Comparison of ENCODE assay signal across 8 cellular contexts in the genomic region with DNA sequence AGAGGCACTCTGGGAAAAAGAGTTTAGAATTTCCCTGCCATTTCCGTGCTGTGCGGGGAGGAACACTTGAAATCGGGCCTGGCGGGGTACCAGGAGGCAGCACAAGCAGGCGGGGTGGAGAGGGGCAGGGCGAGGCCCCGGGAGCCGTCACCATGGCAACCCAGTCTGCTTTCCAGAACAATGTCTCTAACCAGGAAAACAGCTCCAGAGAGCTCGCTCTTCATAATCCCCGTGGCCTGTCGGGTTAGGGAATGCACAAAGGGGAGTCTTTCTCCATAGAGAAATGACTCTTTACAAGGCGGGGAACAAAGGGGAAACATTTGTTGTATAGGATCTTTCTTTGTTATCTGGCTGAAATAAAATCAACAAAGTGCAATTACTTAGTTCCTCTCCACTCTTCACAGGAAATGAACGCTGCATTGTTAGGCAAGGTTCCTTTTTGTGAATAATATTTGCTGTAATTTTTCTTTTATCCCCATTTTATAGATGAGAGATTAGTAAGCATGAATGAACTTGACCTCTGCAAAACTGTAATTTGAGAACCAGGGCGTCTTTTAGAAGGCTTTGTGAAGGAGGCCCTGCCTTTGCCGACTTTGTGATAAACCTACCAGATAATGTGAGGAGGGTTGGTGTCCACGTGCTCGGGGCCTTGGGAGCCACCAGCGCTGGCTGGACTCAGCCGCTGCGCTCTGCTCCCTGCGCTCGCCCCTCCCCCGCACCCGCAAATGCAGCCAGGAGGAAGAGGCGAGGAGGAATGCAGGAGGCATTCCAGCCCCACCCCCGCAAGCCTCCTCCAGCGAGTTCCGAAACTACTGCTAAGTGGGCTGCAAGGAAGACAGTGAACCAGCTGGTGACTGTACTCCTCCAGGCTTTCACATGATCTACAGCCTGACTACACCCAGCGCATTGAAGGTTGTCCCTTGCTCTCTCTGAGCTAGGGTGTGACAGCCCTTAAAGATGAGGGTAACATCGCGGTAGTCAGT.
A peak's percentile ranks its signal among the peaks of the same experiment; 100 is the strongest.
DNase-seq lines count a peak whose midpoint lies in the region; ATAC-seq and TF ChIP-seq lines count a peak whose summit lies in the region.

No MANE protein-coding gene starts in this region.

- no peaks in the 10 kb centered on the region for H3K27me3 ChIP-seq in right cardiac atrium (ENCODE audit: control insufficient read depth, insufficient read depth)
- H3K27me3 ChIP-seq in parathyroid adenoma (ENCODE audit: control insufficient read depth, insufficient read depth, low read length): no peaks in the 10 kb centered on the region

- H3K4me1 ChIP-seq in right cardiac atrium (ENCODE audit: control insufficient read depth, insufficient read depth, low read length): peaks cover 9% of the 10 kb centered on the region
- H3K4me1 ChIP-seq in parathyroid adenoma: peaks cover 55% of the 10 kb centered on the region

- H3K9me3 ChIP-seq in right cardiac atrium (ENCODE audit: control insufficient read depth, low read length): no peaks in the 10 kb centered on the region
- H3K9me3 ChIP-seq in parathyroid adenoma (ENCODE audit: control insufficient read depth, low read length): no peaks in the 10 kb centered on the region

- intact Hi-C loops in right cardiac atrium (cut with DNase I): loop anchor here in 2 of 4 donors (2.0 to 10.0 kb wide), 2 partner anchors 94 to 104 kb away; a partner anchor contains a TSS

- no peaks in the 10 kb centered on the region for H3K36me3 ChIP-seq in parathyroid adenoma (ENCODE audit: control insufficient read depth, insufficient read depth, low read length)

- peak overlapping the region; percentile 85 for H3K27ac ChIP-seq in right cardiac atrium (ENCODE audit: low read length)
- H3K27ac ChIP-seq in parathyroid adenoma: peak overlapping the region; percentile 93

- no peak for TF ChIP-seq POLR2A in NB4 (IDR thresholded peaks at IDR 0.05; ENCODE audit: extremely low read depth, insufficient read length)

- WGBS in right cardiac atrium: 14% methylated on average over 31 of the region's 31 CpGs

- peak overlapping the region; percentile 51 for H3K4me2 ChIP-seq in parathyroid adenoma (ENCODE audit: low read length)

- no peak overlapping the region for H3K4me3 ChIP-seq in NB4 (ENCODE audit: low read depth, low read length)
- no peak overlapping the region for H3K4me3 ChIP-seq in right cardiac atrium (ENCODE audit: low read length)
- H3K4me3 ChIP-seq in parathyroid adenoma (ENCODE audit: low read depth, low read length): peak overlapping the region; percentile 23

- ATAC-seq in right cardiac atrium (peak; percentile 83 to 84), HG02852 (IDR thresholded peaks at IDR 0.05; ENCODE audit: unreplicated experiment) (no peak), GM21786 (IDR thresholded peaks at IDR 0.05; ENCODE audit: unreplicated experiment) (no peak)

- DNase-seq in CD1c-positive myeloid dendritic cell (ENCODE audit: extremely low spot score) (peak; percentile 68), NB4 (ENCODE audit: low read depth) (peak; percentile 53), anterior cingulate cortex (lab: John Stamatoyannopoulos, UW) (peak; percentile 11 to 84 (median 70)), right cardiac atrium (peak; percentile 97 to 98 (median 97)), NCI-H1930 (lab: John Stamatoyannopoulos, UW) (no peak)

- H2AFZ ChIP-seq in parathyroid adenoma: peak overlapping the region; percentile 68

- no peaks in the 10 kb centered on the region for H3K79me2 ChIP-seq in parathyroid adenoma

- TF ChIP-seq CTCF in NB4 (IDR thresholded peaks at IDR 0.05; ENCODE audit: low read depth, low read length): no peak
- no peak for TF ChIP-seq CTCF in parathyroid adenoma (IDR thresholded peaks at IDR 0.05)

- H3K9ac ChIP-seq in parathyroid adenoma: no peak overlapping the region

Comparison
In these comparisons a context has a peak if more than half of its experiments do, and no peak if none do; other contexts are left out.
1. DNase-seq: peak in CD1c-positive myeloid dendritic cell (single experiment), NB4 (single experiment), anterior cingulate cortex (58 of 58) and right cardiac atrium (3 of 3); none in NCI-H1930 (0 of 2).
2. ATAC-seq: peak in right cardiac atrium (2 of 2); none in HG02852 (single experiment) and GM21786 (single experiment).